27 cellular contexts compared by ENCODE assay signal in genomic region chr6:5192135-5192794, GRCh38.
"Had no signal": no experiment of that assay in that cellular context is flagged by ENCODE, and none has a peak within 500 bp of the region (broad histone marks: within the 10 kb centered on the region; RNA-seq: fewer than 3 reads in every experiment).

No MANE protein-coding gene starts in this region.

- H3K4me1 ChIP-seq: sigmoid colon, upper lobe of right lung had no signal

- DNase-seq: activated CD4-positive, alpha-beta T cell treated with anti-CD3 and anti-CD28 coated beads for 1 hour; activated CD4-positive, alpha-beta T cell treated with anti-CD3 and anti-CD28 coated beads, Interleukin-2, amount 50 U/mL, for 1 hour; activated CD8-positive, alpha-beta memory T cell treated with anti-CD3 and anti-CD28 coated beads for 24 hours; activated CD8-positive, alpha-beta memory T cell treated with anti-CD3 and anti-CD28 coated beads, Interleukin-2, amount 50 U/mL, for 4 hours; activated T-cell treated with anti-CD3 and anti-CD28 coated beads, Interleukin-2, amount 50 U/mL, for 24 hours; aorta; esophagus squamous epithelium; gastrocnemius medialis; islet precursor cell; left cardiac atrium; nucleus accumbens; posterior cingulate gyrus; sigmoid colon; stimulated activated CD4-positive, alpha-beta T cell treated with anti-CD3 and anti-CD28 coated beads, Interleukin-15, amount 100 ng/mL, for 24 hours; stimulated activated CD8-positive, alpha-beta memory T cell treated with anti-CD3 and anti-CD28 coated beads, Interleukin-4, amount 100 ng/mL, for 48 hours; stimulated activated naive CD4-positive, alpha-beta T cell; T-cell; upper lobe of right lung; WERI-Rb-1 had no signal

- ATAC-seq: activated naive CD4-positive, alpha-beta T cell treated with anti-CD3 and anti-CD28 coated beads, Interleukin-2, amount 50 U/mL, for 72 hours; activated T-helper 17 cell treated with anti-CD3 and anti-CD28 coated beads, Interleukin-2, amount 50 U/mL, for 72 hours; gastrocnemius medialis; left cardiac atrium; T-cell; upper lobe of right lung had no signal

- H3K36me3 ChIP-seq: esophagus squamous epithelium, gastrocnemius medialis, sigmoid colon, thoracic aorta, upper lobe of right lung had no signal

- H3K4me1 Mint-ChIP-seq: activated T-helper 17 cell treated with anti-CD3 and anti-CD28 coated beads, Interleukin-2, amount 50 U/mL, for 72 hours; central memory CD8-positive, alpha-beta T cell; nephron had no signal

- H3K27ac Mint-ChIP-seq: activated naive CD4-positive, alpha-beta T cell treated with anti-CD3 and anti-CD28 coated beads, Interleukin-2, amount 50 U/mL, for 72 hours; activated T-cell treated with anti-CD3 and anti-CD28 coated beads, Interleukin-2, amount 50 U/mL, for 24 hours; activated T-helper 17 cell treated with anti-CD3 and anti-CD28 coated beads, Interleukin-2, amount 50 U/mL, for 72 hours; nephron; T-cell; T-helper 2 cell treated with Interferon-gamma antibody and Interleukin-4, amounts not matched to agents 5 μg/mL and 100 μg/mL, for 36 hours had no signal

- H3K9me3 Mint-ChIP-seq: activated naive CD4-positive, alpha-beta T cell treated with anti-CD3 and anti-CD28 coated beads, Interleukin-2, amount 50 U/mL, for 72 hours; activated T-cell treated with anti-CD3 and anti-CD28 coated beads, Interleukin-2, amount 50 U/mL, for 24 hours; activated T-helper 17 cell treated with anti-CD3 and anti-CD28 coated beads, Interleukin-2, amount 50 U/mL, for 72 hours; central memory CD8-positive, alpha-beta T cell; nephron; T-cell; T-helper 2 cell treated with Interferon-gamma antibody and Interleukin-4, amounts not matched to agents 5 μg/mL and 100 μg/mL, for 36 hours had no signal

- H3K27me3 ChIP-seq: esophagus squamous epithelium, gastrocnemius medialis, sigmoid colon, upper lobe of right lung had no signal

- H3K27ac ChIP-seq: coronary artery, esophagus squamous epithelium, gastrocnemius medialis, sigmoid colon, thoracic aorta, upper lobe of right lung, WERI-Rb-1 had no signal

- H3K4me3 Mint-ChIP-seq: activated T-cell treated with anti-CD3 and anti-CD28 coated beads, Interleukin-2, amount 50 U/mL, for 24 hours; activated T-helper 17 cell treated with anti-CD3 and anti-CD28 coated beads, Interleukin-2, amount 50 U/mL, for 72 hours; central memory CD8-positive, alpha-beta T cell; nephron; T-cell; T-helper 2 cell treated with Interferon-gamma antibody and Interleukin-4, amounts not matched to agents 5 μg/mL and 100 μg/mL, for 36 hours had no signal

- H3K4me3 ChIP-seq: coronary artery, esophagus squamous epithelium, gastrocnemius medialis, sigmoid colon, smooth muscle cell, thoracic aorta, upper lobe of right lung had no signal

- H3K4me2 ChIP-seq: smooth muscle cell had no signal

- H3K27me3 Mint-ChIP-seq: activated T-cell treated with anti-CD3 and anti-CD28 coated beads, Interleukin-2, amount 50 U/mL, for 24 hours; activated T-helper 17 cell treated with anti-CD3 and anti-CD28 coated beads, Interleukin-2, amount 50 U/mL, for 72 hours; central memory CD8-positive, alpha-beta T cell; T-cell had no signal

- H3K9me3 ChIP-seq: esophagus squamous epithelium, gastrocnemius medialis, sigmoid colon, thoracic aorta, upper lobe of right lung had no signal
